2 cellular contexts compared by ENCODE assay signal in the genomic region with DNA sequence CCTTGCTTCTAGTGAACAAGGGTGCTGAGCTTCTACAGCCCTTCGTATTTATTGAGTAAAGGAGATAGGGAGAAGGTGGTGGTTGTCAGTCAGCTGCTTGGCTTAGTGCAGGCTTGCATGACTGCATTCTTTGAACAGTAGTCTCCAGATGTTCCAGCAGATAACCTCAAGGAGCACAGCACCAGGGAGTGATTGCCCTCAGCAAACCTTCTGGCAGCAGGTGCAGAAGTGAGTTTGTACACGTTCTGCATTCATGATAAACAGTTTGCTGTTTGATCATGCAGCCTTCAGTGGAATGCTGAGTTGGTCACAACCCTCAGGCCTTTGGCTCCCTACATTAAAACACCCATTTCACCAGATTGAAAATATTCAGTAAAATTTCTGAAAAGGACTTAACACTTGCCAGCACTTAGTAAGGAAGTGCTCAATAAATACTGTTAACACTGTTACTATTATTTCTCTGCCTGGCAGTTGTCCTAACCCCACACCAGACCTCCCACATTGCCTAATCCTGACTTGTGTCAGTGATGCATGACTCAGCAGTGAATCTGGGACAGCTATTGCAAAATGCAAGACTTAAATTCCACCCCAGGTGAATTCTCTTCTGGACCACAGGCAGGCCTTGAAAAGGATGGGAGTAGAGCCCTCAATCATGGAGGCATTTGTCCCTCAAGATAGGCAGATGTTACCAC.
TF ChIP-seq lines count a peak whose summit lies in the region.

No MANE protein-coding gene starts in this region.

TF ChIP-seq in K562, 482 proteins besides CTCF, POLR2A, EP300 and RAD21:
- TF ChIP-seq SOX6 (IDR thresholded peaks at IDR 0.05) (0 out of 2 replicates have a peak, but pooled peaks have one; percentile 12), TAL1 (IDR thresholded peaks at IDR 0.05) (peak; percentile 73), CEBPB (tag; IDR thresholded peaks at IDR 0.05) (peak; percentile 68), CEBPG (CRISPR knock-in tag; IDR thresholded peaks at IDR 0.05) (no peak), CEBPG (tag; conservative IDR thresholded peaks at IDR 0.05 in 1 of 2, IDR thresholded peaks at IDR 0.05 in 1 of 2) (peak; percentile 15 to 47; a peak in 1 of 4 replicates), ARID1B (IDR thresholded peaks at IDR 0.05) (peak; percentile 40; the same call in 1 of the 2 replicates), KLF6 (CRISPR knock-in tag; IDR thresholded peaks at IDR 0.05; ENCODE audit: borderline replicate concordance) (no peak), POU5F1 (IDR thresholded peaks at IDR 0.05; ENCODE audit: borderline replicate concordance, low read depth, low read length, partially characterized antibody) (no peak), TEAD4 (IDR thresholded peaks at IDR 0.05; ENCODE audit: low read length) (peak; percentile 55), TEAD4 (CRISPR knock-in tag; IDR thresholded peaks at IDR 0.05; ENCODE audit: borderline replicate concordance) (no peak), CBFA2T3 (IDR thresholded peaks at IDR 0.05) (peak; percentile 67), TCF3 (CRISPR knock-in tag; IDR thresholded peaks at IDR 0.05) (peak; percentile 47), ZNF589 (CRISPR knock-in tag; IDR thresholded peaks at IDR 0.05; ENCODE audit: low read depth) (no peak), HMGN3 (IDR thresholded peaks at IDR 0.05; ENCODE audit: borderline replicate concordance, extremely low read depth, insufficient read length, low read depth, low read length) (no peak), NFE2 (IDR thresholded peaks at IDR 0.05; ENCODE audit: low read depth) (peak; percentile 24; the same call in 1 of the 2 replicates), ZNF316 (IDR thresholded peaks at IDR 0.05) (0 out of 2 replicates have a peak, but pooled peaks have one; percentile 16), DNMT1 (IDR thresholded peaks at IDR 0.05) (no peak), CBFA2T2 (conservative IDR thresholded peaks at IDR 0.05) (peak; percentile 66), C11orf30 (IDR thresholded peaks at IDR 0.05; ENCODE audit: low read depth) (peak; percentile 23; the same call in 1 of the 2 replicates), MAFG (tag; conservative IDR thresholded peaks at IDR 0.05) (peak; percentile 34; the same call in 1 of the 2 replicates)
- TF ChIP-seq, protein P1, sequence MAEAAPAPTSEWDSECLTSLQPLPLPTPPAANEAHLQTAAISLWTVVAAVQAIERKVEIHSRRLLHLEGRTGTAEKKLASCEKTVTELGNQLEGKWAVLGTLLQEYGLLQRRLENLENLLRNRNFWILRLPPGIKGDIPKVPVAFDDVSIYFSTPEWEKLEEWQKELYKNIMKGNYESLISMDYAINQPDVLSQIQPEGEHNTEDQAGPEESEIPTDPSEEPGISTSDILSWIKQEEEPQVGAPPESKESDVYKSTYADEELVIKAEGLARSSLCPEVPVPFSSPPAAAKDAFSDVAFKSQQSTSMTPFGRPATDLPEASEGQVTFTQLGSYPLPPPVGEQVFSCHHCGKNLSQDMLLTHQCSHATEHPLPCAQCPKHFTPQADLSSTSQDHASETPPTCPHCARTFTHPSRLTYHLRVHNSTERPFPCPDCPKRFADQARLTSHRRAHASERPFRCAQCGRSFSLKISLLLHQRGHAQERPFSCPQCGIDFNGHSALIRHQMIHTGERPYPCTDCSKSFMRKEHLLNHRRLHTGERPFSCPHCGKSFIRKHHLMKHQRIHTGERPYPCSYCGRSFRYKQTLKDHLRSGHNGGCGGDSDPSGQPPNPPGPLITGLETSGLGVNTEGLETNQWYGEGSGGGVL (CRISPR knock-in tag; IDR thresholded peaks at IDR 0.05) = no peak

TF ChIP-seq in liver, 16 proteins besides CTCF, POLR2A, EP300 and RAD21:
- TF ChIP-seq YY1 (IDR thresholded peaks at IDR 0.05) = peak; percentile 50
- TF ChIP-seq TAF1 (conservative IDR thresholded peaks at IDR 0.05) = no peak
- peak; percentile 85 to 87 for TF ChIP-seq JUND (IDR thresholded peaks at IDR 0.05)
- no peak for TF ChIP-seq ZBTB33 (IDR thresholded peaks at IDR 0.05)
- peak; percentile 64 to 79 for TF ChIP-seq RXRA (IDR thresholded peaks at IDR 0.05)
- no peak for TF ChIP-seq HNF4G (IDR thresholded peaks at IDR 0.05)
- TF ChIP-seq NR2F2 (IDR thresholded peaks at IDR 0.05) = no peak
- TF ChIP-seq FOXA1 (IDR thresholded peaks at IDR 0.05) = no peak
- TF ChIP-seq FOXA2 (IDR thresholded peaks at IDR 0.05) = peak; percentile 22
- peak; percentile 52 for TF ChIP-seq SP1 (IDR thresholded peaks at IDR 0.05)
- TF ChIP-seq GABPA (IDR thresholded peaks at IDR 0.05 in 1 of 2, conservative IDR thresholded peaks at IDR 0.05 in 1 of 2) = no peak
- TF ChIP-seq REST (IDR thresholded peaks at IDR 0.05) = peak; percentile 33
- peak; percentile 53 to 77 for TF ChIP-seq HNF4A (conservative IDR thresholded peaks at IDR 0.05)
- TF ChIP-seq ATF3 (IDR thresholded peaks at IDR 0.05) = peak; percentile 90
- TF ChIP-seq EGR1 (IDR thresholded peaks at IDR 0.05; ENCODE audit: low read depth in 2 of 2) = no peak
- TF ChIP-seq, protein P2, sequence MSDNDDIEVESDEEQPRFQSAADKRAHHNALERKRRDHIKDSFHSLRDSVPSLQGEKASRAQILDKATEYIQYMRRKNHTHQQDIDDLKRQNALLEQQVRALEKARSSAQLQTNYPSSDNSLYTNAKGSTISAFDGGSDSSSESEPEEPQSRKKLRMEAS (IDR thresholded peaks at IDR 0.05) = peak; percentile 24
TF ChIP-seq in liver: peak in this region for 9.
